9 cellular contexts compared by ENCODE assay signal in the genomic region with DNA sequence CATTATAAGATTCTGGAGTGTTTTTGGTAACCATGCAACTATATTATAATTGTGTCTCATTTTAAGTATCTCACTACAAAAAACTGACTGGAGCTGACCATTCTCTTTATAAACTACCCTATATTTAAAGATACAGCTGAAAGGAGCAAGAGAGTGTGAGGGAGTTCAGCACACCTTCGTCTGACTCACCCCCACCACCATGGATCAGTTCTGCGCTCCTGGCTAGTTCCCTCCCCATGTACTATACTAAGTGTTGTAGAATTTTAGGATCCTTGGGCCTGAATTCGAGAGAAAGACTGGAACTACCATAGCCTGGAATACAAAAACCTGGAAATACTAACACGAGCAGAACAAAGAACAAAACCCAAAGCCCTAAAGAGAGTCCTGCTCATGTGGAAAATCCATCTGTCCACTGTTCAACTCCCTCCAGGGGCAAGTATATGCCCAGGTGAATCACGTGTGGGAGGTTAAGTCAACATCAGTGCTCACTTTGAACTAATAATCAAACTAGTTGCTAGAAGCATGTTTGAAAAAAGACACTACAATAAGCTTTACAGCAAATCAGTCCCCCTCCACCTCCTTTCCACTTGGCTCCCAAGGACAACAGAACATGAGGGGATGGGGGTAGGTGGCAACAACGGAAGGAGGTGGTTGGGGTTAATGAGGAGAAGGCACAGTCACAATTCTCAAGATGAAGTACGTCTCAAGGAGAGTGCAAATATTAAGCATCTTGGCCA. TPM values are rescaled to one million over a fixed set of nuclear protein-coding genes. Genes with fewer than 3 reads are reported as not detected.
DNase-seq lines count a peak whose midpoint lies in the region; ATAC-seq and TF ChIP-seq lines count a peak whose summit lies in the region.
"Had no signal": no experiment of that assay in that cellular context is flagged by ENCODE, and none has a peak within 500 bp of the region (broad histone marks: within the 10 kb centered on the region; RNA-seq: fewer than 3 reads in every experiment).

No MANE protein-coding gene starts in this region.

- BruUV-seq in IMR-90 (replicated peaks; lab: Mats Ljungman, UMichigan) = no TSS peak

- in situ Hi-C loops in IMR-90 (cut with MboI; ENCODE audit: low sequenced_read_pairs) = no loop called here

- H3K9me3 Mint-ChIP-seq in activated B cell treated with CpG ODN at 0.5 μM for 24 hours = no peaks in the 10 kb centered on the region

- H4K8ac ChIP-seq in IMR-90 (ENCODE audit: low read depth in 2 of 2, low read length in 2 of 2) = peak overlapping the region; percentile 46 to 87; a peak in 2 of 4 replicates

- CTCF ChIA-PET in IMR-90 (lab: Yijun Ruan, JAX) (no interaction called here), activated B cell treated with CpG ODN at 0.5 μM for 24 hours (lab: Charles Lee) (interaction anchor here (0.9 to 4.0 kb wide), 7 partner anchors 7 to 160 kb away, joined by 3 to 19 read pairs (median 3); no protein-coding TSS in a partner anchor)

- H3K27me3 ChIP-seq in IMR-90 (ENCODE audit: control insufficient read depth, insufficient read depth, low read length) = no peaks in the 10 kb centered on the region
- no peaks in the 10 kb centered on the region for H3K27me3 ChIP-seq in foreskin keratinocyte
- H3K27me3 ChIP-seq in skeletal muscle satellite cell (ENCODE audit: control insufficient read depth, insufficient read depth, low read length) = no peaks in the 10 kb centered on the region

- peaks cover 3% of the 10 kb centered on the region for H4K20me1 ChIP-seq in IMR-90 (ENCODE audit: insufficient read depth, low read length)

- H3K9me3 ChIP-seq in IMR-90 (ENCODE audit: control insufficient read depth, insufficient read depth, low read length) (no peaks in the 10 kb centered on the region), skeletal muscle satellite cell (replicated peaks; ENCODE audit: low read length) (no peaks in the 10 kb centered on the region)

- no peaks in the 10 kb centered on the region for H3K36me3 ChIP-seq in IMR-90 (ENCODE audit: control insufficient read depth, insufficient read depth, low read length)
- no peaks in the 10 kb centered on the region for H3K36me3 ChIP-seq in skeletal muscle satellite cell (ENCODE audit: insufficient read depth, low read length)

- peaks cover 49 to 63% of the 10 kb centered on the region in 2 experiments for H3K79me1 ChIP-seq in IMR-90 (ENCODE audit: low read depth in 1 of 2, low read length in 2 of 2)

- H3K4ac ChIP-seq in IMR-90 (ENCODE audit: low read depth, low read length) = peak overlapping the region; percentile 90

- H3K23ac ChIP-seq in IMR-90 (ENCODE audit: low read depth, low read length) = peak overlapping the region; percentile 90

- intact Hi-C loops in IMR-90 (cut with micrococcal nuclease) = no loop called here
- intact Hi-C loops in activated B cell treated with CpG ODN at 0.5 μM for 24 hours (cut with micrococcal nuclease) = no loop called here

- peak overlapping the region; percentile 56; the same call in 1 of the 2 replicates for H3K18ac ChIP-seq in IMR-90 (ENCODE audit: low read depth, low read length)

- peak overlapping the region; percentile 87 for H2BK120ac ChIP-seq in IMR-90 (ENCODE audit: low read depth, low read length)

- H2AK9ac ChIP-seq in IMR-90 (replicated peaks; ENCODE audit: low read depth, low read length, poor library complexity) = peak overlapping the region; percentile 92

- no CpG with 5 or more reads among the region's 7 CpGs for WGBS in IMR-90 (ENCODE audit: extremely low coverage in 2 of 2, insufficient read length in 1 of 2), 2 experiments

- peak overlapping the region; percentile 93 for H3K14ac ChIP-seq in IMR-90 (replicated peaks; ENCODE audit: low read depth, low read length)

- H3K27me3 Mint-ChIP-seq in activated B cell treated with CpG ODN at 0.5 μM for 24 hours = no peaks in the 10 kb centered on the region

- peak overlapping the region; percentile 92 for H4K91ac ChIP-seq in IMR-90 (ENCODE audit: insufficient read depth, low read depth, low read length)

- peak overlapping the region; percentile 72 for H3K27ac Mint-ChIP-seq in activated B cell treated with CpG ODN at 0.5 μM for 24 hours

- no peak overlapping the region for H3K4me2 ChIP-seq in IMR-90 (ENCODE audit: low read depth, low read length)
- H3K4me2 ChIP-seq in skeletal muscle satellite cell (ENCODE audit: low read length) = peak overlapping the region; percentile 70

- TF ChIP-seq CTCF in IMR-90 (conservative IDR thresholded peaks at IDR 0.05; ENCODE audit: low read depth, low read length) (no peak), activated B cell treated with CpG ODN at 0.5 μM for 24 hours (IDR thresholded peaks at IDR 0.05) (no peak), foreskin keratinocyte (conservative IDR thresholded peaks at IDR 0.05) (no peak)

- peak overlapping the region; percentile 26 for H2AFZ ChIP-seq in IMR-90 (replicated peaks; ENCODE audit: low read length, poor library complexity)

- H3K4me1 Mint-ChIP-seq in activated B cell treated with CpG ODN at 0.5 μM for 24 hours = peaks cover 85% of the 10 kb centered on the region

- peak overlapping the region; percentile 98 for H2AK5ac ChIP-seq in IMR-90 (ENCODE audit: low read depth, low read length)

- H3K4me3 Mint-ChIP-seq in activated B cell treated with CpG ODN at 0.5 μM for 24 hours = peak overlapping the region; percentile 32

- peaks cover 23% of the 10 kb centered on the region for H3K9me1 ChIP-seq in IMR-90 (ENCODE audit: insufficient read depth, low read length)

- H3K36me3 Mint-ChIP-seq in activated B cell treated with CpG ODN at 0.5 μM for 24 hours (ENCODE audit: low read depth) = peaks cover 21% of the 10 kb centered on the region

- dilution Hi-C loops in IMR-90 (cut with HindIII; ENCODE audit: low sequenced_read_pairs, unreplicated experiment) = no loop called here

- H2BK5ac ChIP-seq in IMR-90 (ENCODE audit: low read depth, low read length, poor library complexity, severe bottlenecking) = peak overlapping the region; percentile 60

- H3K4me1 ChIP-seq in IMR-90 (ENCODE audit: control insufficient read depth, insufficient read depth, low read length) (peaks cover 2% of the 10 kb centered on the region), foreskin keratinocyte (peaks cover 34% of the 10 kb centered on the region), skeletal muscle satellite cell (ENCODE audit: control insufficient read depth, insufficient read depth, low read length) (peaks cover 37% of the 10 kb centered on the region)

- ATAC-seq in IMR-90 (ENCODE audit: low read depth) (0 out of 2 replicates have a peak, but pooled peaks have one; percentile 12), activated B cell treated with CpG ODN at 0.5 μM for 24 hours (ENCODE audit: low read depth) (no peak), foreskin keratinocyte (peak; percentile 54), GM18873 (IDR thresholded peaks at IDR 0.05; ENCODE audit: low FRiP score, unreplicated experiment) (no peak), HG02852 (IDR thresholded peaks at IDR 0.05; ENCODE audit: unreplicated experiment) (no peak), HG02970 (IDR thresholded peaks at IDR 0.05; ENCODE audit: low FRiP score, unreplicated experiment) (no peak)

- peak overlapping the region; percentile 63; the same call in 1 of the 2 replicates for H3K56ac ChIP-seq in IMR-90 (ENCODE audit: extremely low read depth, insufficient read depth, low read length)

- H3K4me3 ChIP-seq in IMR-90 (ENCODE audit: insufficient read depth, low read depth, low read length) (no peak overlapping the region), skeletal muscle satellite cell (ENCODE audit: low read length) (no peak overlapping the region)

- no peak for TF ChIP-seq POLR2A in IMR-90 (IDR thresholded peaks at IDR 0.05; ENCODE audit: low read depth, low read length)

- peak overlapping the region; percentile 99; the same call in 2 of the 3 replicates for H2BK15ac ChIP-seq in IMR-90 (ENCODE audit: low read depth, low read length)

- DNase-seq in IMR-90 = no peak
- DNase-seq in activated B cell treated with CpG ODN at 0.5 μM for 24 hours = no peak
- DNase-seq in foreskin keratinocyte = peak in 1 of 2 donors; percentile 53
- DNase-seq in epidermal melanocyte (ENCODE audit: insufficient read length, low spot score) = no peak
- DNase-seq: NCI-H1436 had no signal

- no peak for TF ChIP-seq RAD21 in IMR-90 (IDR thresholded peaks at IDR 0.05; ENCODE audit: low read length)

- H3K27ac ChIP-seq in IMR-90 (ENCODE audit: insufficient read depth, low read length) (no peak overlapping the region; the same call in 1 of the 2 replicates), foreskin keratinocyte (peak overlapping the region; percentile 85)

- peak overlapping the region; percentile 73; the same call in 1 of the 2 replicates for H4K5ac ChIP-seq in IMR-90 (ENCODE audit: low read depth, low read length)

- H3K9ac ChIP-seq in IMR-90 (ENCODE audit: low read depth, low read length) = peak overlapping the region; percentile 63; the same call in 1 of the 2 replicates
- H3K9ac ChIP-seq in skeletal muscle satellite cell (ENCODE audit: low read depth, low read length) = peak overlapping the region; percentile 50

- peak overlapping the region; percentile 82 for H2BK20ac ChIP-seq in IMR-90 (ENCODE audit: low read depth, low read length)

- POLR2A ChIA-PET in IMR-90 (lab: Charles Lee; ENCODE audit: unreplicated experiment) (no interaction called here), activated B cell treated with CpG ODN at 0.5 μM for 24 hours (lab: Charles Lee) (interaction anchor here (0.9 to 3.8 kb wide), 8 partner anchors 10 to 58 kb away, joined by 3 to 23 read pairs (median 5); a partner anchor contains a TSS)

TF ChIP-seq in IMR-90, 13 proteins besides CTCF, POLR2A, EP300 and RAD21 (continues in another document):
- TF ChIP-seq CHD1 (IDR thresholded peaks at IDR 0.05; ENCODE audit: low read depth, low read length) (no peak), MXI1 (IDR thresholded peaks at IDR 0.05; ENCODE audit: borderline replicate concordance, low read depth, low read length) (no peak), BHLHE40 (IDR thresholded peaks at IDR 0.05; ENCODE audit: low read depth, low read length) (no peak)
- TF ChIP-seq, protein P1, sequence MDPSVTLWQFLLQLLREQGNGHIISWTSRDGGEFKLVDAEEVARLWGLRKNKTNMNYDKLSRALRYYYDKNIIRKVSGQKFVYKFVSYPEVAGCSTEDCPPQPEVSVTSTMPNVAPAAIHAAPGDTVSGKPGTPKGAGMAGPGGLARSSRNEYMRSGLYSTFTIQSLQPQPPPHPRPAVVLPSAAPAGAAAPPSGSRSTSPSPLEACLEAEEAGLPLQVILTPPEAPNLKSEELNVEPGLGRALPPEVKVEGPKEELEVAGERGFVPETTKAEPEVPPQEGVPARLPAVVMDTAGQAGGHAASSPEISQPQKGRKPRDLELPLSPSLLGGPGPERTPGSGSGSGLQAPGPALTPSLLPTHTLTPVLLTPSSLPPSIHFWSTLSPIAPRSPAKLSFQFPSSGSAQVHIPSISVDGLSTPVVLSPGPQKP (IDR thresholded peaks at IDR 0.05; ENCODE audit: borderline replicate concordance, low read depth, low read length) = no peak

RNA-seq across cellular contexts. Expression of a gene that starts 46.8 kb away (rescaled TPM):
- total RNA-seq in IMR-90 (2012; rRNA removed) (42.3 and 50.5 TPM in 2 replicates), activated B cell treated with CpG ODN at 0.5 μM for 24 hours (109 and 127 TPM in 2 replicates), foreskin keratinocyte (91.9 and 98.3 TPM in 2 replicates)
- polyA plus RNA-seq in IMR-90 (2012; rRNA removed) (29.7 and 32.1 TPM in 2 replicates), foreskin keratinocyte (51.2 and 59.9 TPM in 2 replicates)
- polyA plus RNA-seq in IMR-90 (2012; cell fraction: cytosol; rRNA removed) = 9.0 and 11.1 TPM in 2 replicates
- 13.4 and 51.1 TPM in 2 replicates for polyA plus RNA-seq in IMR-90 (2012; cell fraction: nucleus; rRNA removed; ENCODE audit: low replicate concordance)
- 51.8 and 57.8 TPM in 2 replicates for total RNA-seq in skeletal muscle satellite cell (2012; rRNA removed)

Comparison
In these comparisons a context has a peak if more than half of its experiments do, and no peak if none do; other contexts are left out.
1. ATAC-seq: peak in IMR-90 (single experiment) and foreskin keratinocyte (single experiment); none in activated B cell treated with CpG ODN at 0.5 μM for 24 hours (single experiment), GM18873 (single experiment), HG02852 (single experiment) and HG02970 (single experiment).